ENCODE assay signal across 22 cellular contexts in the genomic region with DNA sequence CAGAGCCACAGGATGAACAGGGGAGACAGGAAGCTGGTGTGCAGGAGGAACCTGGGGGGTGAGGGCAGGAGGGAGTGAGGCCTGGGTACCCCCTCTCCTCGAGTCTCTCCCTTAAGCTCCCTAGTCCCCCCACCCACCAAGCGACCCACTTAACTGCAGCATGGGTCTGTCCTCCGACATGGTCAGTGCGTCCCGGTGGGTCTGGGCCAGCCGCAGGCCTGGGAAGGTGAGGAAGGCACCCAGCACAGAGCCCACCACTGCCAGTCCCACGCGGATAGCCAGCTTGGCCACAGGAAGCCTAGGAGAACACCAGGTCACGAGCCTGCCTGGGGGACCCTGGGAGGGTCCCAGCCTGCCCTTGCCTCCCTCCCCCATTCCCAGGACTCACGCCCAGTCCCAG. TPM values are rescaled to one million over a fixed set of nuclear protein-coding genes. Genes with fewer than 3 reads are reported as not detected.
A peak's percentile ranks its signal among the peaks of the same experiment; 100 is the strongest.
DNase-seq lines count a peak whose midpoint lies in the region; ATAC-seq, FAIRE-seq and TF ChIP-seq lines count a peak whose summit lies in the region.
"Had no signal": no experiment of that assay in that cellular context is flagged by ENCODE, and none has a peak within 500 bp of the region (broad histone marks: within the 10 kb centered on the region; RNA-seq: fewer than 3 reads in every experiment).

No MANE protein-coding gene starts in this region.

- H3K79me2 ChIP-seq in GM23338 (replicated peaks; ENCODE audit: insufficient read depth) (no peaks in the 10 kb centered on the region), H1 (ENCODE audit: control insufficient read depth in 1 of 2, insufficient read depth in 2 of 2, low read length in 2 of 2) (no peaks in the 10 kb centered on the region), neural progenitor cell (ENCODE audit: low read depth) (no peaks in the 10 kb centered on the region)

- no peak for TF ChIP-seq EP300 in H1 (IDR thresholded peaks at IDR 0.05; ENCODE audit: borderline replicate concordance in 1 of 2, low read depth in 2 of 2, low read length in 2 of 2)

- H3K23me2 ChIP-seq in H1 (ENCODE audit: low read depth, low read length): peaks cover 4% of the 10 kb centered on the region; the same call in 1 of the 2 replicates

- no peak; the same call in 2 of the 3 replicates for ATAC-seq in GM23338
- no peak for ATAC-seq in T-cell (replicated peaks in 1 of 4)
- ATAC-seq: CD8-positive, alpha-beta T cell; GM12878 had no signal

- H3K27me3 Mint-ChIP-seq in GM23338 (ENCODE audit: insufficient read depth, low read depth, poor library complexity) (peaks cover 5% of the 10 kb centered on the region), neural progenitor cell (ENCODE audit: insufficient read depth, low read depth) (peaks cover 2% of the 10 kb centered on the region), mesothelial cell of epicardium (ENCODE audit: low read depth) (no peaks in the 10 kb centered on the region), T-cell (no peaks in the 10 kb centered on the region)
- no peaks in the 10 kb centered on the region for H3K27me3 Mint-ChIP-seq in activated T-helper 2 cell treated with anti-CD3 and anti-CD28 coated beads, Interferon-gamma antibody, Interleukin-2, Interleukin-4, amounts not matched to agents 10 μg/mL and 5 μg/mL and 100 μg/mL, durations not matched to agents 14 hours and 24 hours and 36 hours (ENCODE audit: low read depth)

- H3K9ac ChIP-seq in HUES6 (ENCODE audit: low read length) (peak overlapping the region; percentile 11), H1 (replicated peaks in 1 of 4; ENCODE audit: extremely low read depth in 1 of 4, low read depth in 3 of 4, low read length in 3 of 4) (peak overlapping the region in 1 of 4 experiments; percentile 32; a peak in 1 of 7 replicates), neural progenitor cell (no peak overlapping the region)

- H3K14ac ChIP-seq in H1 (ENCODE audit: insufficient read length): no peak overlapping the region

- TF ChIP-seq POLR2A in H1 (IDR thresholded peaks at IDR 0.05; ENCODE audit: control extremely low read depth in 1 of 2, low read depth in 2 of 2, low read length in 2 of 2): no peak

- POLR2A ChIA-PET in H1 (lab: Charles Lee; ENCODE audit: partially characterized antibody): interaction anchor here (0.7 to 3.3 kb wide), 7 partner anchors 9 to 70 kb away, joined by 3 to 22 read pairs (median 4); a partner anchor contains a TSS
- POLR2A ChIA-PET in T-cell (lab: Charles Lee): no interaction called here

- H3K36me3 ChIP-seq in GM23338 (ENCODE audit: insufficient read depth) (peaks cover 9% of the 10 kb centered on the region; the same call in 1 of the 2 replicates), HUES6 (ENCODE audit: control insufficient read depth, insufficient read depth, low read length) (peaks cover 29% of the 10 kb centered on the region), H1 (ENCODE audit: control insufficient read depth in 2 of 4, insufficient read depth in 4 of 4, low read length in 3 of 4) (peaks cover 0 to 14% (median 4%) of the 10 kb centered on the region in 4 experiments; a peak in 3 of 8 replicates), neural progenitor cell (peaks cover 5% of the 10 kb centered on the region)

- no peak overlapping the region for H2AK5ac ChIP-seq in H1 (ENCODE audit: low read depth, low read length)

- H4K20me1 ChIP-seq in GM23338 (replicated peaks; ENCODE audit: insufficient read depth) (peaks cover 4% of the 10 kb centered on the region), H1 (replicated peaks in 1 of 2; ENCODE audit: control insufficient read depth in 1 of 2, insufficient read depth in 2 of 2, low read length in 2 of 2) (peaks cover 0 to 2% of the 10 kb centered on the region in 2 experiments), neural progenitor cell (ENCODE audit: low read depth) (no peaks in the 10 kb centered on the region)

- 91% methylated on average over 10 of the region's 10 CpGs; no CpG with 5 or more reads in 1 of the 2 experiments for WGBS in H1 (ENCODE audit: extremely low coverage in 1 of 2, insufficient coverage in 1 of 2, insufficient read length in 1 of 2, insufficient replicate concordance in 2 of 2, low coverage in 1 of 2, low lambda C conversion rate in 2 of 2, missing lambda C conversion rate in 1 of 2), 2 experiments

- no peak overlapping the region for H2BK15ac ChIP-seq in H1 (ENCODE audit: low read length)

- no peak overlapping the region for H3K23ac ChIP-seq in H1 (ENCODE audit: insufficient read length)

- 0 out of 2 replicates have a peak overlapping the region, but pooled peaks have one; percentile 93 for H2BK5ac ChIP-seq in H1 (ENCODE audit: low read depth, low read length)

- H3K27ac ChIP-seq in GM23338 (ENCODE audit: low read depth): peak overlapping the region; percentile 66
- no peak overlapping the region for H3K27ac ChIP-seq in HUES6 (ENCODE audit: low read depth, low read length)
- no peak overlapping the region; the same call in 1 of the 2 replicates for H3K27ac ChIP-seq in H1 (ENCODE audit: low read depth, low read length)
- no peak overlapping the region for H3K27ac ChIP-seq in neural progenitor cell
- H3K27ac ChIP-seq: SK-N-MC had no signal

- peaks cover 13% of the 10 kb centered on the region for H3K9me3 Mint-ChIP-seq in GM23338
- H3K9me3 Mint-ChIP-seq in neural progenitor cell: peaks cover 9% of the 10 kb centered on the region
- H3K9me3 Mint-ChIP-seq in mesothelial cell of epicardium: peaks cover 16% of the 10 kb centered on the region
- peaks cover 6 to 10% (median 7%) of the 10 kb centered on the region in 3 donors for H3K9me3 Mint-ChIP-seq in T-cell
- peaks cover 12% of the 10 kb centered on the region for H3K9me3 Mint-ChIP-seq in activated T-helper 2 cell treated with anti-CD3 and anti-CD28 coated beads, Interferon-gamma antibody, Interleukin-2, Interleukin-4, amounts not matched to agents 10 μg/mL and 5 μg/mL and 100 μg/mL, durations not matched to agents 14 hours and 24 hours and 36 hours

- H4K91ac ChIP-seq in H1 (replicated peaks; ENCODE audit: insufficient read length, low read length): no peak overlapping the region

- H4K5ac ChIP-seq in H1 (ENCODE audit: insufficient read length, low read depth, low read length): no peak overlapping the region

- peaks cover 40% of the 10 kb centered on the region for H3K36me3 Mint-ChIP-seq in GM23338 (ENCODE audit: low read depth)
- peaks cover 27% of the 10 kb centered on the region for H3K36me3 Mint-ChIP-seq in neural progenitor cell
- peaks cover 38% of the 10 kb centered on the region for H3K36me3 Mint-ChIP-seq in mesothelial cell of epicardium
- H3K36me3 Mint-ChIP-seq in T-cell: peaks cover 27% of the 10 kb centered on the region
- peaks cover 39% of the 10 kb centered on the region for H3K36me3 Mint-ChIP-seq in activated T-helper 2 cell treated with anti-CD3 and anti-CD28 coated beads, Interferon-gamma antibody, Interleukin-2, Interleukin-4, amounts not matched to agents 10 μg/mL and 5 μg/mL and 100 μg/mL, durations not matched to agents 14 hours and 24 hours and 36 hours (ENCODE audit: low read depth)

- H2BK20ac ChIP-seq in H1 (ENCODE audit: low read length): no peak overlapping the region

- H3K27me3 ChIP-seq in GM23338 (ENCODE audit: insufficient read depth) (no peaks in the 10 kb centered on the region), HUES6 (ENCODE audit: control insufficient read depth, insufficient read depth, low read length) (no peaks in the 10 kb centered on the region), H1 (replicated peaks in 1 of 4; ENCODE audit: control insufficient read depth in 3 of 4, extremely low read depth in 1 of 4, insufficient read depth in 3 of 4, low read length in 3 of 4) (no peaks in the 10 kb centered on the region), neural progenitor cell (no peaks in the 10 kb centered on the region)
- H3K27me3 ChIP-seq: MG63 had no signal

- DNase-seq in GM23338 (ENCODE audit: low spot score) (no peak), H1 (ENCODE audit: low read depth in 1 of 2, low spot score in 2 of 2) (no peak), neural progenitor cell (ENCODE audit: low spot score) (no peak), mesothelial cell of epicardium (ENCODE audit: low spot score in 2 of 2, unreplicated experiment in 2 of 2) (no peak), T-cell (no peak)
- DNase-seq in effector CD8-positive, alpha-beta T cell (lab: John Stamatoyannopoulos, UW): no peak
- DNase-seq in activated T-helper 2 cell treated with anti-CD3 and anti-CD28 coated beads, Interferon-gamma antibody, Interleukin-2, Interleukin-4, amounts not matched to agents 10 μg/mL and 5 μg/mL and 100 μg/mL, durations not matched to agents 14 hours and 24 hours and 36 hours (ENCODE audit: low spot score): no peak
- DNase-seq: C1 segment of cervical spinal cord; Caco-2; CD8-positive, alpha-beta T cell; GDM1; KG1; MG63; NCI-H1694; NCI-H2029 treated with DMSO at 0.1 percent for 48 hours; NCI-H526 treated with DMSO at 0.1 percent for 48 hours; RPMI8226; SIG-M5 had no signal

- H3K18ac ChIP-seq in H1 (ENCODE audit: extremely low read depth, low read length): 0 out of 2 replicates have a peak overlapping the region, but pooled peaks have one; percentile 27

- H3K4me1 ChIP-seq in GM23338 (ENCODE audit: insufficient read depth) (peaks cover 9% of the 10 kb centered on the region; the same call in 1 of the 2 replicates), HUES6 (ENCODE audit: control insufficient read depth, insufficient read depth, low read length) (peaks cover 15% of the 10 kb centered on the region; the same call in 1 of the 2 replicates), H1 (replicated peaks in 1 of 4; ENCODE audit: control insufficient read depth in 3 of 4, insufficient read depth in 4 of 4, low read length in 3 of 4) (peaks cover 0 to 18% (median 13%) of the 10 kb centered on the region in 4 experiments; a peak in 6 of 7 replicates), neural progenitor cell (peaks cover 5% of the 10 kb centered on the region)
- H3K4me1 ChIP-seq: Caco-2 had no signal

- no peak overlapping the region for H2BK12ac ChIP-seq in H1 (ENCODE audit: low read depth, low read length)

- H3K9me3 ChIP-seq in HUES6 (ENCODE audit: control insufficient read depth, insufficient read depth, low read depth, low read length) (no peaks in the 10 kb centered on the region), H1 (ENCODE audit: insufficient read depth in 2 of 2, low read depth in 1 of 2, low read length in 1 of 2) (no peaks in the 10 kb centered on the region), neural progenitor cell (ENCODE audit: low read depth) (no peaks in the 10 kb centered on the region)
- H3K9me3 ChIP-seq: Caco-2 had no signal

- H3K4me3 ChIP-seq in GM23338 (peak overlapping the region; percentile 64), HUES6 (ENCODE audit: low read depth, low read length) (0 out of 2 replicates have a peak overlapping the region, but pooled peaks have one; percentile 57), H1 (ENCODE audit: extremely low read depth in 1 of 4, insufficient read depth in 2 of 4, low read depth in 3 of 4, low read length in 4 of 4) (peak overlapping the region in 2 of 4 experiments; percentile 40 to 58; a peak in 1 of 8 replicates), neural progenitor cell (no peak overlapping the region)
- H3K4me3 ChIP-seq: GM12878, MG63, SK-N-MC had no signal

- no peak overlapping the region for H2AFZ ChIP-seq in GM23338
- no peak overlapping the region for H2AFZ ChIP-seq in H1 (ENCODE audit: low read length)
- H2AFZ ChIP-seq in neural progenitor cell (replicated peaks): no peak overlapping the region

- no peak overlapping the region for H4K8ac ChIP-seq in H1 (ENCODE audit: extremely low read depth, insufficient read depth, low read length)

- no peak overlapping the region for H2BK120ac ChIP-seq in H1 (replicated peaks; ENCODE audit: low read depth, low read length)

- H3K4me1 Mint-ChIP-seq in GM23338: no peaks in the 10 kb centered on the region; the same call in 2 of the 3 replicates
- H3K4me1 Mint-ChIP-seq in neural progenitor cell: no peaks in the 10 kb centered on the region
- no peaks in the 10 kb centered on the region for H3K4me1 Mint-ChIP-seq in mesothelial cell of epicardium
- H3K4me1 Mint-ChIP-seq in T-cell: no peaks in the 10 kb centered on the region
- no peaks in the 10 kb centered on the region for H3K4me1 Mint-ChIP-seq in activated T-helper 2 cell treated with anti-CD3 and anti-CD28 coated beads, Interferon-gamma antibody, Interleukin-2, Interleukin-4, amounts not matched to agents 10 μg/mL and 5 μg/mL and 100 μg/mL, durations not matched to agents 14 hours and 24 hours and 36 hours (ENCODE audit: low read depth)

- TF ChIP-seq RAD21 in H1 (IDR thresholded peaks at IDR 0.05 in 1 of 2, conservative IDR thresholded peaks at IDR 0.05 in 1 of 2; ENCODE audit: low read depth in 2 of 2, low read length in 2 of 2): no peak

- no peaks in the 10 kb centered on the region for H3K9me2 ChIP-seq in GM23338 (ENCODE audit: insufficient read depth)

- H3K27ac Mint-ChIP-seq in GM23338 (peak overlapping the region; percentile 44; the same call in 1 of the 2 replicates), neural progenitor cell (no peak overlapping the region), mesothelial cell of epicardium (no peak overlapping the region), T-cell (no peak overlapping the region)
- H3K27ac Mint-ChIP-seq in activated T-helper 2 cell treated with anti-CD3 and anti-CD28 coated beads, Interferon-gamma antibody, Interleukin-2, Interleukin-4, amounts not matched to agents 10 μg/mL and 5 μg/mL and 100 μg/mL, durations not matched to agents 14 hours and 24 hours and 36 hours: no peak overlapping the region
- H3K27ac Mint-ChIP-seq: CD8-positive, alpha-beta T cell had no signal

- no peak overlapping the region; the same call in 2 of the 3 replicates for H3K4me3 Mint-ChIP-seq in GM23338
- H3K4me3 Mint-ChIP-seq in neural progenitor cell: no peak overlapping the region
- no peak overlapping the region for H3K4me3 Mint-ChIP-seq in mesothelial cell of epicardium
- H3K4me3 Mint-ChIP-seq in T-cell: no peak overlapping the region
- no peak overlapping the region for H3K4me3 Mint-ChIP-seq in activated T-helper 2 cell treated with anti-CD3 and anti-CD28 coated beads, Interferon-gamma antibody, Interleukin-2, Interleukin-4, amounts not matched to agents 10 μg/mL and 5 μg/mL and 100 μg/mL, durations not matched to agents 14 hours and 24 hours and 36 hours (ENCODE audit: low read depth)
- H3K4me3 Mint-ChIP-seq: CD8-positive, alpha-beta T cell had no signal

- TF ChIP-seq CTCF in GM23338 (conservative IDR thresholded peaks at IDR 0.05; ENCODE audit: low read depth in 2 of 2) (no peak), H1 (IDR thresholded peaks at IDR 0.05; ENCODE audit: control extremely low read depth in 1 of 3, insufficient read depth in 1 of 3, low read depth in 1 of 3, low read length in 3 of 3) (no peak), neural progenitor cell (IDR thresholded peaks at IDR 0.05) (no peak), mesothelial cell of epicardium (IDR thresholded peaks at IDR 0.05; ENCODE audit: unreplicated experiment) (no peak)

- CTCF ChIA-PET in H1 (lab: Charles Lee; ENCODE audit: partially characterized antibody): interaction anchor here (0.5 to 3.1 kb wide), 9 partner anchors 9 to 983 kb away, joined by 3 to 24 read pairs (median 7); no protein-coding TSS in a partner anchor
- CTCF ChIA-PET in T-cell (lab: Charles Lee): no interaction called here

- no peak for FAIRE-seq in H1 (lab: Jason Lieb, UNC)
- FAIRE-seq: GM12878 had no signal

- H3K4ac ChIP-seq in H1 (replicated peaks; ENCODE audit: insufficient read length, low read depth, low read length): no peak overlapping the region

- H3K4me2 ChIP-seq in GM23338: peak overlapping the region; percentile 94
- peak overlapping the region in 1 of 2 experiments; percentile 88; a peak in 2 of 4 replicates for H3K4me2 ChIP-seq in H1 (ENCODE audit: insufficient read depth in 1 of 2, low read depth in 2 of 2, low read length in 2 of 2)
- peak overlapping the region; percentile 69 for H3K4me2 ChIP-seq in neural progenitor cell

- no peaks in the 10 kb centered on the region for H3K79me1 ChIP-seq in H1 (ENCODE audit: low read depth, low read length)

- intact Hi-C loops in activated T-helper 2 cell treated with anti-CD3 and anti-CD28 coated beads, Interferon-gamma antibody, Interleukin-2, Interleukin-4, amounts not matched to agents 10 μg/mL and 5 μg/mL and 100 μg/mL, durations not matched to agents 14 hours and 24 hours and 36 hours (cut with micrococcal nuclease): no loop called here

- H3F3A ChIP-seq in GM23338 (replicated peaks; ENCODE audit: low read depth): 0 out of 2 replicates have a peak, but pooled peaks cover 8% of the 10 kb centered on the region
- H3F3A ChIP-seq in neural progenitor cell (ENCODE audit: low read depth): peaks cover 7% of the 10 kb centered on the region

- no peak overlapping the region for H3K56ac ChIP-seq in H1 (replicated peaks; ENCODE audit: insufficient read length, low read depth, low read length)

RNA-seq across cellular contexts. Expression of a gene that starts 16.9 kb away (rescaled TPM):
- total RNA-seq in GM23338 (2014; rRNA removed; shearing (Covaris generic)): 59.3 and 59.5 TPM in 2 replicates
- 38.0 and 38.9 TPM in 2 replicates for polyA plus RNA-seq in GM23338 (2016; fragmentation: Nextera tagmentation; extraction: Ambion mirVana)
- total RNA-seq in H1 (2021; fragmentation: NEBNext Ultra II Directional; extraction: Animal tissue kit (Norgen Biotek cat#: 25700)): 41.9 and 47.8 TPM in 2 replicates
- polyA plus RNA-seq in H1 (2011; rRNA removed): 103 and 153 TPM in 2 replicates
- polyA plus RNA-seq in H1 (2011; cell fraction: cytosol; rRNA removed): 80.8 TPM
- polyA plus RNA-seq in H1 (2011; cell fraction: nucleus; rRNA removed): 202 TPM
- 26.3 to 50.2 TPM (median 47.7 TPM) in 4 replicates for polyA plus RNA-seq in H1 (2012, experiment 1 of 2)
- 46.4 TPM for polyA plus RNA-seq in H1 (2012, experiment 2 of 2)
- polyA plus RNA-seq in H1 (2013, experiment 1 of 2): 62.3 TPM
- 53.9 TPM for polyA plus RNA-seq in H1 (2013, experiment 2 of 2)
- 46.0 and 81.2 TPM in 2 replicates for polyA minus RNA-seq in H1 (2011; rRNA and poly(A)+ RNA removed)
- polyA minus RNA-seq in H1 (2011; cell fraction: cytosol; rRNA and poly(A)+ RNA removed): 40.2 TPM
- 34.3 TPM for polyA minus RNA-seq in H1 (2011; cell fraction: nucleus; rRNA and poly(A)+ RNA removed)
- total RNA-seq in neural progenitor cell (ENCODE audit: low replicate concordance): 13.3 and 38.3 TPM in 2 replicates
- 45.5 to 48.4 TPM (median 46.5 TPM) in 3 replicates for total RNA-seq in mesothelial cell of epicardium
- 10 to 100 TPM; 14.3 to 36.7 (median 34.4) TPM for total RNA-seq in T-cell
- 41.4 TPM in 2 replicates for total RNA-seq in activated T-helper 2 cell treated with anti-CD3 and anti-CD28 coated beads, Interferon-gamma antibody, Interleukin-2, Interleukin-4, amounts not matched to agents 10 μg/mL and 5 μg/mL and 100 μg/mL, durations not matched to agents 14 hours and 24 hours and 36 hours

RNA-seq across cellular contexts. Expression of a gene that starts 48.7 kb away (rescaled TPM):
- 3.0 and 8.3 TPM in 2 replicates for total RNA-seq in GM23338 (2014; rRNA removed; shearing (Covaris generic))
- polyA plus RNA-seq in GM23338 (2016; fragmentation: Nextera tagmentation; extraction: Ambion mirVana): 7.4 and 8.1 TPM in 2 replicates
- 2.8 and 4.1 TPM in 2 replicates for total RNA-seq in H1 (2021; fragmentation: NEBNext Ultra II Directional; extraction: Animal tissue kit (Norgen Biotek cat#: 25700))
- polyA plus RNA-seq in H1 (2011; rRNA removed): 3.7 and 17.8 TPM in 2 replicates
- 8.9 TPM for polyA plus RNA-seq in H1 (2011; cell fraction: cytosol; rRNA removed)
- polyA plus RNA-seq in H1 (2011; cell fraction: nucleus; rRNA removed): 17.1 TPM
- polyA plus RNA-seq in H1 (2012, experiment 1 of 2): 1.4 to 2.8 TPM (median 1.6 TPM) in 4 replicates
- polyA plus RNA-seq in H1 (2012, experiment 2 of 2): 1.7 TPM
- polyA plus RNA-seq in H1 (2013, experiment 1 of 2): 1.1 TPM
- 1.5 TPM for polyA plus RNA-seq in H1 (2013, experiment 2 of 2)
- 0.76 and 2.1 TPM in 2 replicates for polyA minus RNA-seq in H1 (2011; rRNA and poly(A)+ RNA removed)
- not detected for polyA minus RNA-seq in H1 (2011; cell fraction: cytosol; rRNA and poly(A)+ RNA removed)
- polyA minus RNA-seq in H1 (2011; cell fraction: nucleus; rRNA and poly(A)+ RNA removed): 1.4 TPM
- 0.15 TPM in 1 of 2 replicates, not detected in the other for total RNA-seq in neural progenitor cell (ENCODE audit: low replicate concordance)
- 1.4 to 2.9 TPM (median 2.8 TPM) in 3 replicates for total RNA-seq in mesothelial cell of epicardium
- 1 to 10 TPM; 3.3 to 6.4 (median 6.0) TPM for total RNA-seq in T-cell
- total RNA-seq in activated T-helper 2 cell treated with anti-CD3 and anti-CD28 coated beads, Interferon-gamma antibody, Interleukin-2, Interleukin-4, amounts not matched to agents 10 μg/mL and 5 μg/mL and 100 μg/mL, durations not matched to agents 14 hours and 24 hours and 36 hours: 2.7 and 3.0 TPM in 2 replicates
- total RNA-seq: HT1080 had no signal

RNA-seq across cellular contexts. Expression of a gene that starts 57.6 kb away (rescaled TPM):
- 5.7 and 7.3 TPM in 2 replicates for total RNA-seq in GM23338 (2014; rRNA removed; shearing (Covaris generic))
- polyA plus RNA-seq in GM23338 (2016; fragmentation: Nextera tagmentation; extraction: Ambion mirVana) (7.3 and 7.6 TPM in 2 replicates), H1 (2011; rRNA removed) (5.9 and 10.5 TPM in 2 replicates)
- total RNA-seq in H1 (2021; fragmentation: NEBNext Ultra II Directional; extraction: Animal tissue kit (Norgen Biotek cat#: 25700)): 4.1 and 6.2 TPM in 2 replicates
- 8.0 TPM for polyA plus RNA-seq in H1 (2011; cell fraction: cytosol; rRNA removed)
- 23.0 TPM for polyA plus RNA-seq in H1 (2011; cell fraction: nucleus; rRNA removed)
- 5.2 to 8.6 TPM (median 7.7 TPM) in 4 replicates for polyA plus RNA-seq in H1 (2012, experiment 1 of 2)
- polyA plus RNA-seq in H1 (2012, experiment 2 of 2): 7.8 TPM
- 5.2 TPM for polyA plus RNA-seq in H1 (2013, experiment 1 of 2)
- 4.3 TPM for polyA plus RNA-seq in H1 (2013, experiment 2 of 2)
- 3.4 and 6.9 TPM in 2 replicates for polyA minus RNA-seq in H1 (2011; rRNA and poly(A)+ RNA removed)
- polyA minus RNA-seq in H1 (2011; cell fraction: cytosol; rRNA and poly(A)+ RNA removed): 3.6 TPM
- 5.3 TPM for polyA minus RNA-seq in H1 (2011; cell fraction: nucleus; rRNA and poly(A)+ RNA removed)
- total RNA-seq in neural progenitor cell (ENCODE audit: low replicate concordance) (4.0 and 6.2 TPM in 2 replicates), mesothelial cell of epicardium (21.2 to 22.1 TPM (median 21.2 TPM) in 3 replicates), T-cell (10 to 100 TPM; 24.9 to 35.0 (median 30.5) TPM)
- 9.1 and 9.2 TPM in 2 replicates for total RNA-seq in activated T-helper 2 cell treated with anti-CD3 and anti-CD28 coated beads, Interferon-gamma antibody, Interleukin-2, Interleukin-4, amounts not matched to agents 10 μg/mL and 5 μg/mL and 100 μg/mL, durations not matched to agents 14 hours and 24 hours and 36 hours
